ENCODE assay signal across 12 cellular contexts in genomic region chr3:31948255-31948654, GRCh38. TPM values are rescaled to one million over a fixed set of nuclear protein-coding genes. Genes with fewer than 3 reads are reported as not detected.
DNase-seq lines count a peak whose midpoint lies in the region; ATAC-seq and TF ChIP-seq lines count a peak whose summit lies in the region.
"Had no signal": no experiment of that assay in that cellular context is flagged by ENCODE, and none has a peak within 500 bp of the region (broad histone marks: within the 10 kb centered on the region; RNA-seq: fewer than 3 reads in every experiment).

No MANE protein-coding gene starts in this region.

- H3K27me3 Mint-ChIP-seq in activated CD8-positive, alpha-beta T cell treated with anti-CD3 and anti-CD28 coated beads, Interleukin-2, amount 10 ng/mL, durations not matched to agents 7 days and 5 days (ENCODE audit: low read depth) = peaks cover 12% of the 10 kb centered on the region

- H3K27me3 ChIP-seq in Karpas-422 (ENCODE audit: low read length) = no peaks in the 10 kb centered on the region
- no peaks in the 10 kb centered on the region for H3K27me3 ChIP-seq in Panc1 (ENCODE audit: control insufficient read depth, insufficient read depth, low read length)
- no peaks in the 10 kb centered on the region for H3K27me3 ChIP-seq in hepatocyte
- H3K27me3 ChIP-seq in smooth muscle cell (ENCODE audit: low read depth) = no peaks in the 10 kb centered on the region

- H3K79me2 ChIP-seq in Karpas-422 (ENCODE audit: low read length) = peaks cover 78% of the 10 kb centered on the region
- peaks cover 79% of the 10 kb centered on the region for H3K79me2 ChIP-seq in hepatocyte
- peaks cover 100% of the 10 kb centered on the region for H3K79me2 ChIP-seq in smooth muscle cell (ENCODE audit: low read depth)

- in situ Hi-C loops in Panc1 (cut with HindIII; ENCODE audit: low pct_unique_long_range_greater_than_20kb, low sequenced_read_pairs) = no loop called here

- H3K9me3 ChIP-seq in Karpas-422 (ENCODE audit: low read length) (no peaks in the 10 kb centered on the region), Panc1 (ENCODE audit: control insufficient read depth, insufficient read depth, low read depth, low read length) (peaks cover 10% of the 10 kb centered on the region; the same call in 1 of the 2 replicates), hepatocyte (ENCODE audit: low read depth) (no peaks in the 10 kb centered on the region), smooth muscle cell (replicated peaks; ENCODE audit: low read depth) (no peaks in the 10 kb centered on the region)

- TF ChIP-seq CTCF in Panc1 (IDR thresholded peaks at IDR 0.05) (no peak), hepatocyte (IDR thresholded peaks at IDR 0.05; ENCODE audit: poor library complexity) (no peak), smooth muscle cell (IDR thresholded peaks at IDR 0.05; ENCODE audit: borderline replicate concordance, insufficient read depth, poor library complexity, severe bottlenecking) (no peak), GM10266 (IDR thresholded peaks at IDR 0.05; ENCODE audit: control insufficient read depth, insufficient read depth, low read depth, missing control alignments) (no peak)

- H3K27ac Mint-ChIP-seq in activated CD8-positive, alpha-beta T cell treated with anti-CD3 and anti-CD28 coated beads, Interleukin-2, amount 10 ng/mL, durations not matched to agents 7 days and 5 days = no peak overlapping the region
- H3K27ac Mint-ChIP-seq: CD8-positive, alpha-beta T cell had no signal

- no peaks in the 10 kb centered on the region for H3K4me1 Mint-ChIP-seq in activated CD8-positive, alpha-beta T cell treated with anti-CD3 and anti-CD28 coated beads, Interleukin-2, amount 10 ng/mL, durations not matched to agents 7 days and 5 days (ENCODE audit: low read depth)

- intact Hi-C loops in Panc1 (cut with micrococcal nuclease; ENCODE audit: unreplicated experiment) = no loop called here

- H3K4me1 ChIP-seq in Karpas-422 (ENCODE audit: low read length) (peaks cover 85% of the 10 kb centered on the region), Panc1 (ENCODE audit: control insufficient read depth, insufficient read depth, low read length) (peaks cover 23% of the 10 kb centered on the region), hepatocyte (ENCODE audit: insufficient read depth) (peaks cover 4% of the 10 kb centered on the region), smooth muscle cell (ENCODE audit: low read depth) (no peaks in the 10 kb centered on the region)

- DNase-seq in Karpas-422 = peak; percentile 76
- no peak for DNase-seq in Panc1 (ENCODE audit: low read depth, low spot score)
- no peak for DNase-seq in hepatocyte (ENCODE audit: low spot score)
- DNase-seq in smooth muscle cell (lab: John Stamatoyannopoulos, UW; ENCODE audit: unreplicated experiment) = no peak
- no peak for DNase-seq in NCI-H524 treated with DMSO at 0.1 percent for 48 hours (lab: John Stamatoyannopoulos, UW)
- no peak for DNase-seq in activated CD8-positive, alpha-beta T cell treated with anti-CD3 and anti-CD28 coated beads, Interleukin-2, amount 10 ng/mL, durations not matched to agents 7 days and 5 days
- DNase-seq in GM10266 (ENCODE audit: extremely low spot score) = no peak
- DNase-seq: CD8-positive, alpha-beta T cell; H9; NCI-H2029 treated with DMSO at 0.1 percent for 48 hours; NCI-H2227 treated with DMSO at 0.1 percent for 48 hours had no signal

- ATAC-seq in Panc1 (no peak), GM19035 (IDR thresholded peaks at IDR 0.05; ENCODE audit: unreplicated experiment) (no peak)
- ATAC-seq in activated CD8-positive, alpha-beta T cell treated with anti-CD3 and anti-CD28 coated beads, Interleukin-2, amount 10 ng/mL, durations not matched to agents 7 days and 5 days = no peak
- ATAC-seq: CD8-positive, alpha-beta T cell had no signal

- H3K4me3 ChIP-seq in Karpas-422 (ENCODE audit: low read length) (peak overlapping the region; percentile 57; the same call in 1 of the 2 replicates), Panc1 (ENCODE audit: low read depth in 2 of 2, low read length in 2 of 2) (no peak overlapping the region), hepatocyte (no peak overlapping the region), smooth muscle cell (no peak overlapping the region)

- no peaks in the 10 kb centered on the region for H3K9me3 Mint-ChIP-seq in activated CD8-positive, alpha-beta T cell treated with anti-CD3 and anti-CD28 coated beads, Interleukin-2, amount 10 ng/mL, durations not matched to agents 7 days and 5 days (ENCODE audit: insufficient read depth)
- H3K9me3 Mint-ChIP-seq: CD8-positive, alpha-beta T cell had no signal

- H3K9ac ChIP-seq in Karpas-422 (ENCODE audit: low read length) (peak overlapping the region; percentile 78), smooth muscle cell (ENCODE audit: low read depth) (no peak overlapping the region)

- no peak overlapping the region for H3K4me3 Mint-ChIP-seq in activated CD8-positive, alpha-beta T cell treated with anti-CD3 and anti-CD28 coated beads, Interleukin-2, amount 10 ng/mL, durations not matched to agents 7 days and 5 days
- H3K4me3 Mint-ChIP-seq: CD8-positive, alpha-beta T cell; H9 had no signal

- H4K20me1 ChIP-seq in Karpas-422 (ENCODE audit: insufficient read depth, low read depth, low read length) = no peaks in the 10 kb centered on the region
- no peaks in the 10 kb centered on the region for H4K20me1 ChIP-seq in hepatocyte (ENCODE audit: insufficient read depth, poor library complexity, severe bottlenecking)
- H4K20me1 ChIP-seq in smooth muscle cell (ENCODE audit: low read depth) = peaks cover 57% of the 10 kb centered on the region

- H3F3A ChIP-seq in smooth muscle cell (ENCODE audit: low read depth) = peaks cover under 1% of the 10 kb centered on the region

- H2AFZ ChIP-seq in Karpas-422 (ENCODE audit: low read length) (no peak overlapping the region), hepatocyte (no peak overlapping the region), smooth muscle cell (ENCODE audit: low read depth) (no peak overlapping the region)

- H3K36me3 ChIP-seq in Karpas-422 (ENCODE audit: insufficient read depth, low read length) = peaks cover 11% of the 10 kb centered on the region
- H3K36me3 ChIP-seq in Panc1 (ENCODE audit: control insufficient read depth, insufficient read depth, low read length) = no peaks in the 10 kb centered on the region
- no peaks in the 10 kb centered on the region for H3K36me3 ChIP-seq in hepatocyte (replicated peaks; ENCODE audit: insufficient read depth, low read depth)
- H3K36me3 ChIP-seq in smooth muscle cell (ENCODE audit: low read depth) = no peaks in the 10 kb centered on the region

- POLR2A ChIA-PET in Panc1 (lab: Charles Lee) = no interaction called here
- POLR2A ChIA-PET in activated CD8-positive, alpha-beta T cell treated with anti-CD3 and anti-CD28 coated beads, Interleukin-2, amount 10 ng/mL, durations not matched to agents 7 days and 5 days (lab: Charles Lee) = no interaction called here

- H3K9me2 ChIP-seq in Karpas-422 (replicated peaks; ENCODE audit: insufficient read depth, low read length) (no peaks in the 10 kb centered on the region), hepatocyte (replicated peaks; ENCODE audit: insufficient read depth) (no peaks in the 10 kb centered on the region)

- H3K36me3 Mint-ChIP-seq in activated CD8-positive, alpha-beta T cell treated with anti-CD3 and anti-CD28 coated beads, Interleukin-2, amount 10 ng/mL, durations not matched to agents 7 days and 5 days (ENCODE audit: low read depth) = no peaks in the 10 kb centered on the region
- H3K36me3 Mint-ChIP-seq: CD8-positive, alpha-beta T cell had no signal

- WGBS in hepatocyte (ENCODE audit: low lambda C conversion rate, missing lambda C conversion rate) = 51% methylated on average over 6 of the region's 6 CpGs
- 78% methylated on average over 6 of the region's 6 CpGs for WGBS in smooth muscle cell (ENCODE audit: low lambda C conversion rate)

- CTCF ChIA-PET in Panc1 (lab: Charles Lee) = no interaction called here
- CTCF ChIA-PET in activated CD8-positive, alpha-beta T cell treated with anti-CD3 and anti-CD28 coated beads, Interleukin-2, amount 10 ng/mL, durations not matched to agents 7 days and 5 days (lab: Charles Lee) = no interaction called here

- H3K4me2 ChIP-seq in Karpas-422 (ENCODE audit: low read depth, low read length, poor library complexity, severe bottlenecking) (peak overlapping the region; percentile 81), hepatocyte (peak overlapping the region; percentile 10), smooth muscle cell (no peak overlapping the region)

- H3K27ac ChIP-seq in Karpas-422 (ENCODE audit: low read length) = peak overlapping the region; percentile 99
- peak overlapping the region; percentile 59 for H3K27ac ChIP-seq in Panc1 (ENCODE audit: low read length)
- peak overlapping the region; percentile 67 for H3K27ac ChIP-seq in hepatocyte
- peak overlapping the region; percentile 54 for H3K27ac ChIP-seq in smooth muscle cell (ENCODE audit: low read depth)

- BruUV-seq in Panc1 (replicated peaks; lab: Mats Ljungman, UMichigan) = no TSS peak

RNA-seq across cellular contexts. Expression of gene OSBPL10, which starts 32.8 kb away (rescaled TPM):
- total RNA-seq in Karpas-422 (2014; rRNA removed; shearing (Covaris generic); ENCODE audit: low replicate concordance) = 87.0 and 106 TPM in 2 replicates
- 88.1 TPM for total RNA-seq in Panc1 (2021; ENCODE audit: unreplicated experiment)
- 65.0 TPM for polyA plus RNA-seq in Panc1 (2012; ENCODE audit: insufficient read length)
- total RNA-seq in hepatocyte = 22.3 and 32.8 TPM in 2 replicates
- polyA plus RNA-seq in hepatocyte = 18.2 and 32.1 TPM in 2 replicates
- 44.7 and 91.5 TPM in 2 replicates for total RNA-seq in smooth muscle cell
- polyA plus RNA-seq in smooth muscle cell = 45.1 and 48.9 TPM in 2 replicates
- under 1 TPM; 0.05 to 0.53 TPM for total RNA-seq in activated CD8-positive, alpha-beta T cell treated with anti-CD3 and anti-CD28 coated beads, Interleukin-2, amount 10 ng/mL, durations not matched to agents 7 days and 5 days

RNA-seq across cellular contexts. Expression of gene ZNF860, which starts 33.3 kb away (rescaled TPM):
- total RNA-seq in Karpas-422 (2014; rRNA removed; shearing (Covaris generic); ENCODE audit: low replicate concordance) = 14.6 and 22.4 TPM in 2 replicates
- total RNA-seq in Panc1 (2021; ENCODE audit: unreplicated experiment) (8.9 TPM), hepatocyte (0.80 and 2.2 TPM in 2 replicates), smooth muscle cell (0.85 and 1.6 TPM in 2 replicates)
- 7.2 TPM for polyA plus RNA-seq in Panc1 (2012; ENCODE audit: insufficient read length)
- polyA plus RNA-seq in hepatocyte (0.32 and 1.3 TPM in 2 replicates), smooth muscle cell (0.91 and 1.2 TPM in 2 replicates)
- total RNA-seq in activated CD8-positive, alpha-beta T cell treated with anti-CD3 and anti-CD28 coated beads, Interleukin-2, amount 10 ng/mL, durations not matched to agents 7 days and 5 days = not detected
- total RNA-seq: CD8-positive, alpha-beta T cell had no signal

Comparison
In these comparisons a context has a peak if more than half of its experiments do, and no peak if none do; other contexts are left out.
1. RNA of gene OSBPL10, which starts 32.8 kb away (total RNA-seq): 44.7 to 91.5 TPM in smooth muscle cell, 88.1 TPM in Panc1 (single experiment), 87.0 to 106 TPM in Karpas-422 and 22.3 to 32.8 TPM in hepatocyte; 0.05 to 0.53 TPM in activated CD8-positive, alpha-beta T cell treated with anti-CD3 and anti-CD28 coated beads, Interleukin-2, amount 10 ng/mL, durations not matched to agents 7 days and 5 days; every median in the first group is over 10 times any median in the second.
2. Peak in every context shown above with its lines, with median percentiles within 50 percentile points of each other: H3K27ac ChIP-seq.